9 cellular contexts compared by ENCODE assay signal in genomic region chr16:29972992-29973383, GRCh38. TPM values are rescaled to one million over a fixed set of nuclear protein-coding genes. Genes with fewer than 3 reads are reported as not detected.
DNase-seq lines count a peak whose midpoint lies in the region; ATAC-seq and TF ChIP-seq lines count a peak whose summit lies in the region.
"Had no signal": no experiment of that assay in that cellular context is flagged by ENCODE, and none has a peak within 500 bp of the region (broad histone marks: within the 10 kb centered on the region; RNA-seq: fewer than 3 reads in every experiment).

No MANE protein-coding gene starts in this region.

- TF ChIP-seq CTCF in lower lobe of right lung (IDR thresholded peaks at IDR 0.05): no peak
- TF ChIP-seq CTCF in testis (IDR thresholded peaks at IDR 0.05): no peak

- H3K4me1 ChIP-seq in lower lobe of right lung: peaks cover 28% of the 10 kb centered on the region
- H3K4me1 ChIP-seq in testis: peaks cover 24% of the 10 kb centered on the region

- no peaks in the 10 kb centered on the region for H3K27me3 Mint-ChIP-seq in activated CD8-positive, alpha-beta memory T cell treated with anti-CD3 and anti-CD28 coated beads, Interleukin-2, amount 10 ng/mL, durations not matched to agents 7 days and 5 days
- no peaks in the 10 kb centered on the region for H3K27me3 Mint-ChIP-seq in activated naive CD8-positive, alpha-beta T cell treated with anti-CD3 and anti-CD28 coated beads, Interleukin-2, amount 10 ng/mL, durations not matched to agents 7 days and 5 days

- POLR2A ChIA-PET in activated naive CD8-positive, alpha-beta T cell treated with anti-CD3 and anti-CD28 coated beads, Interleukin-2, amount 10 ng/mL, durations not matched to agents 7 days and 5 days (lab: Charles Lee): interaction anchor here (0.6 to 6.8 kb wide), 12 partner anchors 11 to 988 kb away, joined by 3 to 73 read pairs (median 4); partner anchors contain the start of genes HIRIP3, INO80E, KCTD13 and LAT

- CTCF ChIA-PET in activated CD8-positive, alpha-beta memory T cell treated with anti-CD3 and anti-CD28 coated beads, Interleukin-2, amount 10 ng/mL, durations not matched to agents 7 days and 5 days (lab: Charles Lee): interaction anchor here (0.7 to 5.7 kb wide), 14 partner anchors 11 to 273 kb away, joined by 3 to 31 read pairs (median 5); partner anchors contain the start of genes HIRIP3, INO80E, KCTD13 and SEZ6L2

- ATAC-seq in activated CD8-positive, alpha-beta memory T cell treated with anti-CD3 and anti-CD28 coated beads, Interleukin-2, amount 10 ng/mL, durations not matched to agents 7 days and 5 days: no peak
- ATAC-seq in activated naive CD8-positive, alpha-beta T cell treated with anti-CD3 and anti-CD28 coated beads, Interleukin-2, amount 10 ng/mL, durations not matched to agents 7 days and 5 days (ENCODE audit: low read depth): no peak
- ATAC-seq in lower lobe of right lung: no peak

- TF ChIP-seq POLR2A in testis (IDR thresholded peaks at IDR 0.05): no peak

- H3K27me3 ChIP-seq in lower lobe of right lung (ENCODE audit: low read depth): no peaks in the 10 kb centered on the region
- no peaks in the 10 kb centered on the region for H3K27me3 ChIP-seq in testis

- H3K4me3 Mint-ChIP-seq in activated CD8-positive, alpha-beta memory T cell treated with anti-CD3 and anti-CD28 coated beads, Interleukin-2, amount 10 ng/mL, durations not matched to agents 7 days and 5 days: peak overlapping the region; percentile 81
- peak overlapping the region; percentile 86 for H3K4me3 Mint-ChIP-seq in activated naive CD8-positive, alpha-beta T cell treated with anti-CD3 and anti-CD28 coated beads, Interleukin-2, amount 10 ng/mL, durations not matched to agents 7 days and 5 days

- peaks cover 30% of the 10 kb centered on the region for H3K4me1 Mint-ChIP-seq in activated CD8-positive, alpha-beta memory T cell treated with anti-CD3 and anti-CD28 coated beads, Interleukin-2, amount 10 ng/mL, durations not matched to agents 7 days and 5 days
- H3K4me1 Mint-ChIP-seq in activated naive CD8-positive, alpha-beta T cell treated with anti-CD3 and anti-CD28 coated beads, Interleukin-2, amount 10 ng/mL, durations not matched to agents 7 days and 5 days: peaks cover 36% of the 10 kb centered on the region

- intact Hi-C loops in lower lobe of right lung (cut with DNase I): no loop called here
- intact Hi-C loops in testis (cut with DNase I; ENCODE audit: low total_unique reads): no loop called here

- no peaks in the 10 kb centered on the region for H3K9me3 ChIP-seq in lower lobe of right lung
- H3K9me3 ChIP-seq in testis: no peaks in the 10 kb centered on the region

- no peaks in the 10 kb centered on the region for H3K9me3 Mint-ChIP-seq in activated CD8-positive, alpha-beta memory T cell treated with anti-CD3 and anti-CD28 coated beads, Interleukin-2, amount 10 ng/mL, durations not matched to agents 7 days and 5 days (ENCODE audit: low read depth)
- H3K9me3 Mint-ChIP-seq in activated naive CD8-positive, alpha-beta T cell treated with anti-CD3 and anti-CD28 coated beads, Interleukin-2, amount 10 ng/mL, durations not matched to agents 7 days and 5 days: no peaks in the 10 kb centered on the region

- DNase-seq in activated CD8-positive, alpha-beta memory T cell treated with anti-CD3 and anti-CD28 coated beads, Interleukin-2, amount 10 ng/mL, durations not matched to agents 7 days and 5 days: no peak
- no peak for DNase-seq in activated CD8-positive, alpha-beta memory T cell treated with anti-CD3 and anti-CD28 coated beads, Interleukin-2, amount 50 U/mL, for 48 hours
- no peak for DNase-seq in activated naive CD8-positive, alpha-beta T cell treated with anti-CD3 and anti-CD28 coated beads, Interleukin-2, amount 10 ng/mL, durations not matched to agents 7 days and 5 days
- DNase-seq in lower lobe of right lung (no peak), testis (no peak), NCI-H2227 treated with DMSO at 0.1 percent for 48 hours (lab: John Stamatoyannopoulos, UW) (no peak), D341Med (ENCODE audit: low spot score) (no peak)
- no peak for DNase-seq in stimulated activated CD4-positive, alpha-beta T cell treated with anti-CD3 and anti-CD28 coated beads, Interleukin-1b, Interleukin-23, amount 100 ng/mL, for 48 hours

- H3K4me3 ChIP-seq in lower lobe of right lung: peak overlapping the region; percentile 99
- H3K4me3 ChIP-seq in testis: peak overlapping the region; percentile 90 to 96

- H3K27ac ChIP-seq in lower lobe of right lung (peak overlapping the region; percentile 91), testis (peak overlapping the region in 1 of 2 donors; percentile 95)

- H3K36me3 Mint-ChIP-seq in activated CD8-positive, alpha-beta memory T cell treated with anti-CD3 and anti-CD28 coated beads, Interleukin-2, amount 10 ng/mL, durations not matched to agents 7 days and 5 days: peaks cover 31% of the 10 kb centered on the region
- H3K36me3 Mint-ChIP-seq in activated naive CD8-positive, alpha-beta T cell treated with anti-CD3 and anti-CD28 coated beads, Interleukin-2, amount 10 ng/mL, durations not matched to agents 7 days and 5 days: peaks cover 28% of the 10 kb centered on the region

- peak overlapping the region; percentile 95 for H3K27ac Mint-ChIP-seq in activated CD8-positive, alpha-beta memory T cell treated with anti-CD3 and anti-CD28 coated beads, Interleukin-2, amount 10 ng/mL, durations not matched to agents 7 days and 5 days
- H3K27ac Mint-ChIP-seq in activated naive CD8-positive, alpha-beta T cell treated with anti-CD3 and anti-CD28 coated beads, Interleukin-2, amount 10 ng/mL, durations not matched to agents 7 days and 5 days: peak overlapping the region; percentile 96

- whole genome bisulfite sequencing in testis, 2 donors: 35 to 57% methylated on average over 6 of the region's 6 CpGs

- peaks cover 51% of the 10 kb centered on the region for H3K36me3 ChIP-seq in lower lobe of right lung
- H3K36me3 ChIP-seq in testis (ENCODE audit: low read depth, missing control alignments): no peaks in the 10 kb centered on the region

RNA-seq across cellular contexts. Expression of gene TAOK2, which starts 0.7 kb away (rescaled TPM):
- 10 to 100 TPM; 51.1 to 55.3 TPM for total RNA-seq in activated CD8-positive, alpha-beta memory T cell treated with anti-CD3 and anti-CD28 coated beads, Interleukin-2, amount 10 ng/mL, durations not matched to agents 7 days and 5 days
- total RNA-seq in activated naive CD8-positive, alpha-beta T cell treated with anti-CD3 and anti-CD28 coated beads, Interleukin-2, amount 10 ng/mL, durations not matched to agents 7 days and 5 days: 10 to 100 TPM; 51.6 to 53.4 TPM
- total RNA-seq in lower lobe of right lung (66.2 TPM), testis (100 to 1,000 TPM; 126 to 140 TPM)
- 66.5 TPM for polyA plus RNA-seq in testis (ENCODE audit: insufficient read depth, low read depth, low replicate concordance)

RNA-seq across cellular contexts. Expression of gene TMEM219, which starts 11.1 kb away (rescaled TPM):
- total RNA-seq in activated CD8-positive, alpha-beta memory T cell treated with anti-CD3 and anti-CD28 coated beads, Interleukin-2, amount 10 ng/mL, durations not matched to agents 7 days and 5 days: 10 to 100 TPM; 56.9 to 67.6 TPM
- total RNA-seq in activated naive CD8-positive, alpha-beta T cell treated with anti-CD3 and anti-CD28 coated beads, Interleukin-2, amount 10 ng/mL, durations not matched to agents 7 days and 5 days: 10 to 100 TPM; 67.8 to 74.5 TPM
- 148 TPM for total RNA-seq in lower lobe of right lung
- 100 to 1,000 TPM; 160 to 203 TPM for total RNA-seq in testis
- polyA plus RNA-seq in testis (ENCODE audit: insufficient read depth, low read depth, low replicate concordance): 280 TPM

RNA-seq across cellular contexts. Expression of gene HIRIP3, which starts 22.4 kb away (rescaled TPM):
- 10 to 100 TPM; 49.3 to 56.5 TPM for total RNA-seq in activated CD8-positive, alpha-beta memory T cell treated with anti-CD3 and anti-CD28 coated beads, Interleukin-2, amount 10 ng/mL, durations not matched to agents 7 days and 5 days
- total RNA-seq in activated naive CD8-positive, alpha-beta T cell treated with anti-CD3 and anti-CD28 coated beads, Interleukin-2, amount 10 ng/mL, durations not matched to agents 7 days and 5 days: 10 to 100 TPM; 35.1 to 37.3 TPM
- total RNA-seq in lower lobe of right lung (22.1 TPM), testis (10 to 100 TPM; 32.1 to 40.2 TPM)
- 57.3 TPM for polyA plus RNA-seq in testis (ENCODE audit: insufficient read depth, low read depth, low replicate concordance)

RNA-seq across cellular contexts. Expression of gene INO80E, which starts 23.1 kb away (rescaled TPM):
- 100 to 1,000 TPM; 102 to 116 TPM for total RNA-seq in activated CD8-positive, alpha-beta memory T cell treated with anti-CD3 and anti-CD28 coated beads, Interleukin-2, amount 10 ng/mL, durations not matched to agents 7 days and 5 days
- 100 to 1,000 TPM; 113 to 118 TPM for total RNA-seq in activated naive CD8-positive, alpha-beta T cell treated with anti-CD3 and anti-CD28 coated beads, Interleukin-2, amount 10 ng/mL, durations not matched to agents 7 days and 5 days
- total RNA-seq in lower lobe of right lung (58.4 TPM), testis (10 to 100 TPM; 64.0 to 72.3 TPM)
- 98.1 TPM for polyA plus RNA-seq in testis (ENCODE audit: insufficient read depth, low read depth, low replicate concordance)

RNA-seq across cellular contexts. Expression of gene DOC2A, which starts 37.8 kb away (rescaled TPM):
- under 1 TPM in 1 of 2 experiments, not detected in 1; 0.49 TPM for total RNA-seq in activated CD8-positive, alpha-beta memory T cell treated with anti-CD3 and anti-CD28 coated beads, Interleukin-2, amount 10 ng/mL, durations not matched to agents 7 days and 5 days
- not detected for total RNA-seq in activated naive CD8-positive, alpha-beta T cell treated with anti-CD3 and anti-CD28 coated beads, Interleukin-2, amount 10 ng/mL, durations not matched to agents 7 days and 5 days
- total RNA-seq in lower lobe of right lung: 6.4 TPM
- 10 to 100 TPM; 28.3 to 45.3 TPM for total RNA-seq in testis
- 75.1 TPM for polyA plus RNA-seq in testis (ENCODE audit: insufficient read depth, low read depth, low replicate concordance)
- polyA plus RNA-seq: smooth muscle cell had no signal
